ENCODE assay signal across 2 cellular contexts in the genomic region with DNA sequence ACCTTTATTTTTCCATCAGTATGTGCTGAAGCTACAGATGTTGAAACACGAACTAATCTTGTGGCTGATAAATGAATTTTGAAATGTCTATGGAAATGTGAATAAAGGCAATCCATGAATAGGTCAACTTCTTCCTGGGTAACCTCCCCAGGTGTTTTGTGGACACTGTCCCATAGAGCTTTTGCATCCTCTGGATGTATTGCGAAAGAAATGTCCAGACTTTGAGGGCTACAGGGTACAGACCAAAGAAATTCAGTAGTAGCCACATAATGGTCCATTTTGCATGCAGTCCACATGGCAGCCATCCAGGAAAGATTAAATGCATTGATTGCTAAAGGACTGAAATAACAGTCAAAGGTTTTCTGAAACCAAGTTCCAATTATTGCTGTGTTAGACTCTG.
A peak's percentile ranks its signal among the peaks of the same experiment; 100 is the strongest.
TF ChIP-seq lines count a peak whose summit lies in the region.

No MANE protein-coding gene starts in this region.

TF ChIP-seq in HepG2, 621 proteins besides CTCF, POLR2A, EP300 and RAD21:
- TF ChIP-seq ZSCAN30 (CRISPR knock-in tag; IDR thresholded peaks at IDR 0.05) (no peak), CEBPB (IDR thresholded peaks at IDR 0.05; ENCODE audit: borderline replicate concordance, low read depth, low read length) (peak; percentile 85), HNRNPLL (IDR thresholded peaks at IDR 0.05; ENCODE audit: low read depth, low read length, poor library complexity, severe bottlenecking) (no peak), ZFP36L1 (CRISPR knock-in tag; IDR thresholded peaks at IDR 0.05) (no peak), JDP2 (CRISPR knock-in tag; IDR thresholded peaks at IDR 0.05; ENCODE audit: borderline replicate concordance) (no peak), RFXAP (CRISPR knock-in tag; IDR thresholded peaks at IDR 0.05; ENCODE audit: borderline replicate concordance) (no peak), RBAK (CRISPR knock-in tag; IDR thresholded peaks at IDR 0.05) (no peak), SUZ12 (IDR thresholded peaks at IDR 0.05; ENCODE audit: low read depth, low read length) (no peak), CEBPG (CRISPR knock-in tag; IDR thresholded peaks at IDR 0.05) (peak; percentile 47; the same call in 1 of the 2 replicates)
- TF ChIP-seq, protein P1, sequence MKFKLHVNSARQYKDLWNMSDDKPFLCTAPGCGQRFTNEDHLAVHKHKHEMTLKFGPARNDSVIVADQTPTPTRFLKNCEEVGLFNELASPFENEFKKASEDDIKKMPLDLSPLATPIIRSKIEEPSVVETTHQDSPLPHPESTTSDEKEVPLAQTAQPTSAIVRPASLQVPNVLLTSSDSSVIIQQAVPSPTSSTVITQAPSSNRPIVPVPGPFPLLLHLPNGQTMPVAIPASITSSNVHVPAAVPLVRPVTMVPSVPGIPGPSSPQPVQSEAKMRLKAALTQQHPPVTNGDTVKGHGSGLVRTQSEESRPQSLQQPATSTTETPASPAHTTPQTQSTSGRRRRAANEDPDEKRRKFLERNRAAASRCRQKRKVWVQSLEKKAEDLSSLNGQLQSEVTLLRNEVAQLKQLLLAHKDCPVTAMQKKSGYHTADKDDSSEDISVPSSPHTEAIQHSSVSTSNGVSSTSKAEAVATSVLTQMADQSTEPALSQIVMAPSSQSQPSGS (CRISPR knock-in tag; IDR thresholded peaks at IDR 0.05) = no peak
- TF ChIP-seq, protein P2, sequence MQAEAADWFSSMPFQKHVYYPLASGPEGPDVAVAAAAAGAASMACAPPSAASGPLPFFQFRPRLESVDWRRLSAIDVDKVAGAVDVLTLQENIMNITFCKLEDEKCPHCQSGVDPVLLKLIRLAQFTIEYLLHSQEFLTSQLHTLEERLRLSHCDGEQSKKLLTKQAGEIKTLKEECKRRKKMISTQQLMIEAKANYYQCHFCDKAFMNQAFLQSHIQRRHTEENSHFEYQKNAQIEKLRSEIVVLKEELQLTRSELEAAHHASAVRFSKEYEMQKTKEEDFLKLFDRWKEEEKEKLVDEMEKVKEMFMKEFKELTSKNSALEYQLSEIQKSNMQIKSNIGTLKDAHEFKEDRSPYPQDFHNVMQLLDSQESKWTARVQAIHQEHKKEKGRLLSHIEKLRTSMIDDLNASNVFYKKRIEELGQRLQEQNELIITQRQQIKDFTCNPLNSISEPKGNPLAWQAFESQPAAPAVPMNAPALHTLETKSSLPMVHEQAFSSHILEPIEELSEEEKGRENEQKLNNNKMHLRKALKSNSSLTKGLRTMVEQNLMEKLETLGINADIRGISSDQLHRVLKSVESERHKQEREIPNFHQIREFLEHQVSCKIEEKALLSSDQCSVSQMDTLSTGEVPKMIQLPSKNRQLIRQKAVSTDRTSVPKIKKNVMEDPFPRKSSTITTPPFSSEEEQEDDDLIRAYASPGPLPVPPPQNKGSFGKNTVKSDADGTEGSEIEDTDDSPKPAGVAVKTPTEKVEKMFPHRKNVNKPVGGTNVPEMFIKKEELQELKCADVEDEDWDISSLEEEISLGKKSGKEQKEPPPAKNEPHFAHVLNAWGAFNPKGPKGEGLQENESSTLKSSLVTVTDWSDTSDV (CRISPR knock-in tag; IDR thresholded peaks at IDR 0.05) = no peak

TF ChIP-seq in endothelial cell of umbilical vein, 7 proteins besides CTCF, POLR2A, EP300 and RAD21:
- TF ChIP-seq EZH2 (IDR thresholded peaks at IDR 0.05; ENCODE audit: borderline replicate concordance, low read depth, low read length, severe bottlenecking) = no peak
- TF ChIP-seq FOS (IDR thresholded peaks at IDR 0.05; ENCODE audit: borderline replicate concordance, insufficient read depth, low read length) = no peak
- TF ChIP-seq MAX (IDR thresholded peaks at IDR 0.05; ENCODE audit: insufficient read depth, insufficient read length) = no peak
- TF ChIP-seq POLR2AphosphoS5 (IDR thresholded peaks at IDR 0.05; ENCODE audit: insufficient read depth, low read depth, low read length) = no peak
- TF ChIP-seq MYC (IDR thresholded peaks at IDR 0.05; ENCODE audit: low read depth, low read length) = no peak
- TF ChIP-seq GATA2 (IDR thresholded peaks at IDR 0.05; ENCODE audit: insufficient read depth, insufficient read length, low read depth, low read length) = no peak
- no peak for TF ChIP-seq JUN (IDR thresholded peaks at IDR 0.05; ENCODE audit: borderline replicate concordance, insufficient read depth, insufficient read length, low read depth)
